35 cellular contexts compared by ENCODE assay signal in genomic region chr10:83195021-83195420, GRCh38.
"Had no signal": no experiment of that assay in that cellular context is flagged by ENCODE, and none has a peak within 500 bp of the region (broad histone marks: within the 10 kb centered on the region; RNA-seq: fewer than 3 reads in every experiment).

No MANE protein-coding gene starts in this region.

- DNase-seq: Karpas-422, Kasumi-1, MG63, MM.1S, MV-4-11, NCI-H1048, NCI-H1092, NCI-H1092 treated with DMSO at 0.1 percent for 48 hours, NCI-H1105, NCI-H1105 treated with DMSO at 0.1 percent for 48 hours, NCI-H1417, NCI-H1417 treated with DMSO at 0.1 percent for 48 hours, NCI-H1436, NCI-H1436 treated with DMSO at 0.1 percent for 48 hours, NCI-H146, NCI-H1694, NCI-H1694 treated with DMSO at 0.1 percent for 48 hours, NCI-H187, NCI-H187 treated with DMSO at 0.1 percent for 48 hours, NCI-H1930, NCI-H2029, NCI-H2029 treated with DMSO at 0.1 percent for 48 hours, NCI-H2081, NCI-H2081 treated with DMSO at 0.1 percent for 48 hours, NCI-H2107, NCI-H2171, NCI-H2171 treated with DMSO at 0.1 percent for 48 hours, NCI-H2227 treated with DMSO at 0.1 percent for 48 hours, NCI-H226, NCI-H345, NCI-H446, NCI-H446 treated with DMSO at 0.1 percent for 48 hours, NCI-H510A, NCI-H510A treated with DMSO at 0.1 percent for 48 hours, NCI-H524 had no signal

- H3K4me3 ChIP-seq: MG63 had no signal
